Comparison of ENCODE assay signal across 1 cellular context in the genomic region with DNA sequence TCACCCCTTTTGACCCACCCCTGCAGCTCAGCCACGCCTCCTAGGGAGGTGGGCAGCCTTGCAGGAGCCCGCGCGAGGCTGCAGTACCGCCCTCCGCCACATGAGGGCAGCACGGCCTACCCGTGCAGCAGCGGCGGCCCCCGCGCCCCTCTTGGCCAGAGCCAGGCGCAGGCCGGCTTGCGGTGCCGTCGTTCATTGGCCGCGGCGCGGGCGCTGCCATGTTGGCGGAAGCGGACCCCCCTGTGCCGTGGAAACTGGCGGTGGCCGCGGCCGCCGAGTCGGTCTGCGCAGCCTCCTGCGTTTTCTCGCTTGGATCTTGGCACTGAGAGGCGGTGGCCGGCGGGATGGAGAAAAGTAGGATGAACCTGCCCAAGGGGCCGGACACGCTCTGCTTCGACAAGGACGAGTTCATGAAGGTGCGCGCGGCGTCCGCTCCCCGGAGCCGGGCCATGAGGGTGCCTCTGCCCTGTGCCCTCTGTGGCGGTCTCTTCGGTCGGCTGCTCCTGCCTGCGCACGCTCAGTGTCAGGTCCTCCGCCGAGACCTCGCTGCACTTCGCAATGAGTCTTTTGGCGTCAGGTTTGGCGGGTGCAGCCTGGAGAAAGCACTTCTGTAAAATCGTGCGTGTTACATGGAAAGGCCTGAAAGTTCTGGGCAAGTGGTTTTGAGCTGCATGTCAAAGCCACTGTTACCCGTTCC.
TF ChIP-seq lines count a peak whose summit lies in the region.

Gene COG2 (plus strand): TSS at position 219 of the 697 bp plus-strand sequence. CDS start 126 bp downstream, at position 345.

TF ChIP-seq in Ishikawa, 13 proteins besides CTCF, POLR2A, EP300 and RAD21 (continued from another document):
- TF ChIP-seq, protein P1, sequence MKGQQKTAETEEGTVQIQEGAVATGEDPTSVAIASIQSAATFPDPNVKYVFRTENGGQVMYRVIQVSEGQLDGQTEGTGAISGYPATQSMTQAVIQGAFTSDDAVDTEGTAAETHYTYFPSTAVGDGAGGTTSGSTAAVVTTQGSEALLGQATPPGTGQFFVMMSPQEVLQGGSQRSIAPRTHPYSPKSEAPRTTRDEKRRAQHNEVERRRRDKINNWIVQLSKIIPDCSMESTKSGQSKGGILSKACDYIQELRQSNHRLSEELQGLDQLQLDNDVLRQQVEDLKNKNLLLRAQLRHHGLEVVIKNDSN (IDR thresholded peaks at IDR 0.05): no peak
- TF ChIP-seq, protein P2, sequence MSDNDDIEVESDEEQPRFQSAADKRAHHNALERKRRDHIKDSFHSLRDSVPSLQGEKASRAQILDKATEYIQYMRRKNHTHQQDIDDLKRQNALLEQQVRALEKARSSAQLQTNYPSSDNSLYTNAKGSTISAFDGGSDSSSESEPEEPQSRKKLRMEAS (IDR thresholded peaks at IDR 0.05): peak; percentile 72
- peak; percentile 77; the same call in 1 of the 2 replicates for TF ChIP-seq ZBTB7A (IDR thresholded peaks at IDR 0.05; ENCODE audit: low read depth)
- peak; percentile 94 for TF ChIP-seq YY1 (IDR thresholded peaks at IDR 0.05; ENCODE audit: low read depth)
- TF ChIP-seq TCF12 (IDR thresholded peaks at IDR 0.05; ENCODE audit: low read depth): peak; percentile 81
